ENCODE assay signal across 17 cellular contexts in genomic region chr4:94532016-94532789, GRCh38.
A peak's percentile ranks its signal among the peaks of the same experiment; 100 is the strongest.
DNase-seq lines count a peak whose midpoint lies in the region; ATAC-seq, FAIRE-seq and TF ChIP-seq lines count a peak whose summit lies in the region.
"Had no signal": no experiment of that assay in that cellular context is flagged by ENCODE, and none has a peak within 500 bp of the region (broad histone marks: within the 10 kb centered on the region; RNA-seq: fewer than 3 reads in every experiment).

No MANE protein-coding gene starts in this region.

- TF ChIP-seq EP300 in K562 (IDR thresholded peaks at IDR 0.05; ENCODE audit: low read length) = peak; percentile 69; the same call in 1 of the 2 replicates

- 27% methylated on average over 9 of the region's 9 CpGs for WGBS in K562 (ENCODE audit: insufficient coverage, low coverage, missing lambda C conversion rate)

- in situ Hi-C loops in K562 (cut with MboI) = no loop called here

- CTCF ChIA-PET in K562 (lab: Yijun Ruan, JAX; ENCODE audit: low intra/inter-chr PET ratio) = no interaction called here
- CTCF ChIA-PET in PC-9 (lab: Charles Lee) = interaction anchor here (0.7 kb wide), 1 partner anchor 8 kb away, joined by 3 read pairs; no protein-coding TSS in a partner anchor

- intact Hi-C loops in left ventricle myocardium inferior (cut with micrococcal nuclease) (no loop called here), Right ventricle myocardium inferior (cut with DNase I) (no loop called here), K562 (cut with micrococcal nuclease) (loop anchor here (5.0 kb wide), 1 partner anchor 45 kb away; no protein-coding TSS in a partner anchor), uterus (cut with DNase I; ENCODE audit: low total_unique reads) (no loop called here), PC-9 (cut with micrococcal nuclease; ENCODE audit: unreplicated experiment) (no loop called here)

- TF ChIP-seq CTCF in left ventricle myocardium inferior (IDR thresholded peaks at IDR 0.05; ENCODE audit: borderline replicate concordance) (no peak), K562 (IDR thresholded peaks at IDR 0.05 in 2 of 3, conservative IDR thresholded peaks at IDR 0.05 in 1 of 3; ENCODE audit: insufficient read depth in 2 of 3, low read depth in 1 of 3, low read length in 3 of 3) (no peak), uterus (IDR thresholded peaks at IDR 0.05) (no peak), PC-9 (conservative IDR thresholded peaks at IDR 0.05) (no peak)

- H3K27me3 ChIP-seq in left ventricle myocardium inferior (ENCODE audit: low read depth) (no peaks in the 10 kb centered on the region), K562 (ENCODE audit: control insufficient read depth in 2 of 2, insufficient read depth in 2 of 2, low read length in 2 of 2) (no peaks in the 10 kb centered on the region), uterus (no peaks in the 10 kb centered on the region), PC-9 (ENCODE audit: insufficient read depth, low read depth) (no peaks in the 10 kb centered on the region)
- H3K27me3 ChIP-seq: upper lobe of right lung had no signal

- POLR2A ChIA-PET in K562 (lab: Yijun Ruan, JAX) (interaction anchor here (0.6 kb wide), 1 partner anchor 212 kb away, joined by 3 read pairs; no protein-coding TSS in a partner anchor), PC-9 (lab: Charles Lee; ENCODE audit: unreplicated experiment) (interaction anchor here (0.6 to 0.7 kb wide), 2 partner anchors 81 to 122 kb away, joined by 4 to 7 read pairs; no protein-coding TSS in a partner anchor)

- no peaks in the 10 kb centered on the region for H3K9me1 ChIP-seq in K562 (ENCODE audit: control insufficient read depth, insufficient read depth, low read length)

- TF ChIP-seq POLR2A in K562 (conservative IDR thresholded peaks at IDR 0.05) (no peak; the same call in 1 of the 2 replicates), uterus (IDR thresholded peaks at IDR 0.05) (no peak)

- H3K4me1 ChIP-seq in left ventricle myocardium inferior = peaks cover 100% of the 10 kb centered on the region
- H3K4me1 ChIP-seq in K562 (replicated peaks in 1 of 2; ENCODE audit: control insufficient read depth in 2 of 2, insufficient read depth in 2 of 2, low read length in 2 of 2) = peaks cover 13 to 47% of the 10 kb centered on the region in 2 experiments
- peaks cover 0 to 28% of the 10 kb centered on the region in 2 donors for H3K4me1 ChIP-seq in uterus
- H3K4me1 ChIP-seq in PC-9 (replicated peaks; ENCODE audit: insufficient read depth) = peaks cover 31% of the 10 kb centered on the region

- BruUV-seq in K562 (replicated peaks; lab: Mats Ljungman, UMichigan) (no TSS peak), PC-9 (replicated peaks; lab: Mats Ljungman, UMichigan) (no TSS peak)

- H2AFZ ChIP-seq in K562 (ENCODE audit: low read depth, low read length) = peak overlapping the region; percentile 42
- no peak overlapping the region for H2AFZ ChIP-seq in PC-9

- H3K79me2 ChIP-seq in K562 (ENCODE audit: control insufficient read depth, insufficient read depth, low read length) = peaks cover 68% of the 10 kb centered on the region
- H3K79me2 ChIP-seq in PC-9 (ENCODE audit: low read depth) = peaks cover 21% of the 10 kb centered on the region

- H3K4me3 ChIP-seq in left ventricle myocardium inferior (no peak overlapping the region), K562 (no peak overlapping the region), uterus (no peak overlapping the region), PC-9 (no peak overlapping the region)
- H3K4me3 ChIP-seq: upper lobe of right lung had no signal

- H3K9me2 ChIP-seq in PC-9 (ENCODE audit: insufficient read depth) = no peaks in the 10 kb centered on the region

- ATAC-seq in Right ventricle myocardium inferior (no peak), K562 (no peak)
- ATAC-seq: activated naive CD8-positive, alpha-beta T cell treated with anti-CD3 and anti-CD28 coated beads, Interleukin-2, amount 50 U/mL, for 24 hours; upper lobe of right lung had no signal

- DNase-seq in left ventricle myocardium inferior = no peak
- DNase-seq in Right ventricle myocardium inferior (ENCODE audit: missing footprints) = no peak
- DNase-seq in K562 (ENCODE audit: extremely low read depth in 1 of 4, low spot score in 3 of 4) = peak in 2 of 4 experiments; percentile 30 to 77
- DNase-seq in foreskin melanocyte = peak; percentile 8
- DNase-seq in uterus = no peak
- DNase-seq in SHP77 treated with DMSO at 0.1 percent for 48 hours (lab: John Stamatoyannopoulos, UW) = no peak
- no peak for DNase-seq in NCI-H1105 (lab: John Stamatoyannopoulos, UW)
- no peak for DNase-seq in PC-9
- DNase-seq: ACHN; activated CD4-positive, CD25-positive, alpha-beta regulatory T cell; activated naive CD8-positive, alpha-beta T cell treated with anti-CD3 and anti-CD28 coated beads, Interleukin-2, amount 50 U/mL, for 24 hours; activated T-cell treated with anti-CD3 and anti-CD28 coated beads for 4 hours; hippocampal formation; NCI-H146; nucleus accumbens; stimulated activated CD4-positive, alpha-beta T cell treated with anti-CD3 and anti-CD28 coated beads, Interleukin-1b, Interleukin-23, amount 100 ng/mL, for 48 hours; upper lobe of right lung had no signal

- H3K4me2 ChIP-seq in K562 (ENCODE audit: insufficient read depth, low read length) (peak overlapping the region; percentile 45; the same call in 1 of the 2 replicates), PC-9 (no peak overlapping the region)

- no peak for TF ChIP-seq RAD21 in K562 (CRISPR knock-in tag; conservative IDR thresholded peaks at IDR 0.05 in 1 of 2, IDR thresholded peaks at IDR 0.05 in 1 of 2)

- peak; percentile 80 for FAIRE-seq in K562 (lab: Jason Lieb, UNC)

- H3K27ac ChIP-seq in left ventricle myocardium inferior (replicated peaks) (peak overlapping the region; percentile 66), K562 (ENCODE audit: extremely low read depth, low read depth, low read length) (peak overlapping the region; percentile 95), uterus (peak overlapping the region; percentile 88 to 99), PC-9 (no peak overlapping the region)
- H3K27ac ChIP-seq: upper lobe of right lung had no signal

- no peaks in the 10 kb centered on the region for H3K36me3 ChIP-seq in left ventricle myocardium inferior
- no peaks in the 10 kb centered on the region for H3K36me3 ChIP-seq in K562 (ENCODE audit: control insufficient read depth, insufficient read depth, low read length)
- no peaks in the 10 kb centered on the region for H3K36me3 ChIP-seq in uterus
- H3K36me3 ChIP-seq in PC-9 (ENCODE audit: low read depth) = no peaks in the 10 kb centered on the region
- H3K36me3 ChIP-seq: upper lobe of right lung had no signal

- H3F3A ChIP-seq in PC-9 (ENCODE audit: insufficient read depth, low read depth) = peaks cover 16% of the 10 kb centered on the region

- H3K9me3 ChIP-seq in left ventricle myocardium inferior (replicated peaks) = no peaks in the 10 kb centered on the region
- H3K9me3 ChIP-seq in K562 (replicated peaks; ENCODE audit: control insufficient read depth, insufficient read depth, low read depth, low read length) = no peaks in the 10 kb centered on the region
- no peaks in the 10 kb centered on the region for H3K9me3 ChIP-seq in uterus
- no peaks in the 10 kb centered on the region for H3K9me3 ChIP-seq in PC-9 (ENCODE audit: insufficient read depth, low read depth)
- H3K9me3 ChIP-seq: upper lobe of right lung had no signal

- no peaks in the 10 kb centered on the region for H4K20me1 ChIP-seq in K562 (replicated peaks; ENCODE audit: control insufficient read depth, insufficient read depth, low read length)
- H4K20me1 ChIP-seq in PC-9 (ENCODE audit: insufficient read depth) = no peaks in the 10 kb centered on the region

- peak overlapping the region; percentile 16 to 46; a peak in 3 of 4 replicates for H3K9ac ChIP-seq in K562 (ENCODE audit: insufficient read depth in 1 of 2, low read depth in 2 of 2, low read length in 2 of 2)

TF ChIP-seq in K562, 482 proteins besides CTCF, POLR2A, EP300 and RAD21 (continues in another document):
- TF ChIP-seq, protein P1, sequence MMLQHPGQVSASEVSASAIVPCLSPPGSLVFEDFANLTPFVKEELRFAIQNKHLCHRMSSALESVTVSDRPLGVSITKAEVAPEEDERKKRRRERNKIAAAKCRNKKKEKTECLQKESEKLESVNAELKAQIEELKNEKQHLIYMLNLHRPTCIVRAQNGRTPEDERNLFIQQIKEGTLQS (IDR thresholded peaks at IDR 0.05) = 0 out of 2 replicates have a peak, but pooled peaks have one; percentile 26
- TF ChIP-seq, protein P1 (CRISPR knock-in tag; conservative IDR thresholded peaks at IDR 0.05) = no peak
- TF ChIP-seq HNRNPLL (IDR thresholded peaks at IDR 0.05; ENCODE audit: low read depth, low read length, poor library complexity, severe bottlenecking) (peak; percentile 43), CREM (IDR thresholded peaks at IDR 0.05; ENCODE audit: low read depth) (peak; percentile 60), ZNF316 (IDR thresholded peaks at IDR 0.05) (peak; percentile 39), SETDB1 (IDR thresholded peaks at IDR 0.05; ENCODE audit: low read length) (no peak), MTA3 (IDR thresholded peaks at IDR 0.05; ENCODE audit: borderline replicate concordance) (peak; percentile 61; the same call in 1 of the 2 replicates), CBFA2T2 (conservative IDR thresholded peaks at IDR 0.05) (peak; percentile 65), TCF3 (CRISPR knock-in tag; IDR thresholded peaks at IDR 0.05) (peak; percentile 54; the same call in 1 of the 2 replicates), PML (IDR thresholded peaks at IDR 0.05; ENCODE audit: low read length) (peak; percentile 54; the same call in 1 of the 2 replicates), MAFF (IDR thresholded peaks at IDR 0.05; ENCODE audit: low read length) (no peak), GATAD2B (IDR thresholded peaks at IDR 0.05; ENCODE audit: borderline replicate concordance) (0 out of 2 replicates have a peak, but pooled peaks have one; percentile 18)
- TF ChIP-seq, protein P2, sequence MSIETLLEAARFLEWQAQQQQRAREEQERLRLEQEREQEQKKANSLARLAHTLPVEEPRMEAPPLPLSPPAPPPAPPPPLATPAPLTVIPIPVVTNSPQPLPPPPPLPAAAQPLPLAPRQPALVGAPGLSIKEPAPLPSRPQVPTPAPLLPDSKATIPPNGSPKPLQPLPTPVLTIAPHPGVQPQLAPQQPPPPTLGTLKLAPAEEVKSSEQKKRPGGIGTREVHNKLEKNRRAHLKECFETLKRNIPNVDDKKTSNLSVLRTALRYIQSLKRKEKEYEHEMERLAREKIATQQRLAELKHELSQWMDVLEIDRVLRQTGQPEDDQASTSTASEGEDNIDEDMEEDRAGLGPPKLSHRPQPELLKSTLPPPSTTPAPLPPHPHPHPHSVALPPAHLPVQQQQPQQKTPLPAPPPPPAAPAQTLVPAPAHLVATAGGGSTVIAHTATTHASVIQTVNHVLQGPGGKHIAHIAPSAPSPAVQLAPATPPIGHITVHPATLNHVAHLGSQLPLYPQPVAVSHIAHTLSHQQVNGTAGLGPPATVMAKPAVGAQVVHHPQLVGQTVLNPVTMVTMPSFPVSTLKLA (conservative IDR thresholded peaks at IDR 0.05) = 0 out of 4 replicates have a peak, but pooled peaks of 1 of the 2 experiments have one; percentile 16
